ENCODE assay signal across 1 cellular context in the genomic region with DNA sequence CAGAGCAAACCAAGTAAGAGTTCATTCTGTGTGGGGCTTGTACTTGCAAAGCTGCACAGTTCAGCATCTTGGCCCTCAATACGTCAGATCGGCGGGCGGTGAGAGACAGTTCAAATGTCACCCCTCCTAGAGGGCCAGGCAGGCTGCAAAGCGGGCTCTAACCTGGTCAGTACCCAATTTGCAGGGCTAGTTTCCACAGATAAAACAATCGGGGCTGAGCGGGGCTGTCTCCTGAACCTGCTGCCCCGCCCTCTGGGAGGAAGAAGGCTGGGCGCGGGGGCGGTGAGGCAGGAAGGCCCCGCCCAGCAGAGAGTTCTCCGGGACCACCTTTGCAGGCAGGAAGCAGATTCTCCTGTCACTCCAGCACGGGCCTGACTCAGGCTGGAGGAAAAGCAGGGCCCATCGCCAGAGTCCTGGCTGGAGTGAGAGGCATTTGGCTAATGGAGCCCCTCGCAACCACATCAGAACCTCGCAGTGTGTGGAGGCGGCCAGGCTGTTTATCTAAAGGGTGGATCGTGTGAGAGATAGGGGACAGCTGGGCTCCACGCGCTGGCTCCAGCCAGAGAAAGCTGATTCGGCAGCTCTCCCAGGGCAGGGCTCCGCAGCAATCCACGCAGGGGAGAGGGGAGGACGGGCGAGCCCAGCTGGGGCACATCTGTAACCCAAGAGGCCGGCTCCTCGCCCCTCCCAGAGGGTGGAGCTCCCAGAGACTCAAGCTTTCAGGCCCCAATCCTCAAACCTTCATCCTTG.
TF ChIP-seq lines count a peak whose summit lies in the region.

No MANE protein-coding gene starts in this region.

TF ChIP-seq in K562, 482 proteins besides CTCF, POLR2A, EP300 and RAD21 (continued from another document and continues in another):
- TF ChIP-seq AFF1 (IDR thresholded peaks at IDR 0.05; ENCODE audit: low read depth in 1 of 2, partially characterized antibody in 2 of 2) (no peak), DIDO1 (tag; IDR thresholded peaks at IDR 0.05; ENCODE audit: low read depth) (no peak), PKNOX1 (IDR thresholded peaks at IDR 0.05) (peak; percentile 91), ILF3 (IDR thresholded peaks at IDR 0.05; ENCODE audit: borderline replicate concordance) (no peak), CSDE1 (IDR thresholded peaks at IDR 0.05) (no peak), ZFP36 (IDR thresholded peaks at IDR 0.05; ENCODE audit: low read depth, low read length, partially characterized antibody) (no peak), ZNF140 (CRISPR knock-in tag; IDR thresholded peaks at IDR 0.05) (no peak), ETV5 (CRISPR knock-in tag; IDR thresholded peaks at IDR 0.05; ENCODE audit: low read depth) (no peak), MXI1 (IDR thresholded peaks at IDR 0.05; ENCODE audit: low read depth, low read length) (no peak), EZH2 (IDR thresholded peaks at IDR 0.05; ENCODE audit: borderline replicate concordance, low read depth, low read length) (no peak), FOXK2 (conservative IDR thresholded peaks at IDR 0.05 in 1 of 2, IDR thresholded peaks at IDR 0.05 in 1 of 2; ENCODE audit: low read depth in 2 of 2) (no peak), ZNF586 (CRISPR knock-in tag; conservative IDR thresholded peaks at IDR 0.05) (no peak), EGR1 (conservative IDR thresholded peaks at IDR 0.05) (peak; percentile 94), ELF2 (CRISPR knock-in tag; IDR thresholded peaks at IDR 0.05) (no peak), RBM25 (IDR thresholded peaks at IDR 0.05; ENCODE audit: low read depth, low read length, severe bottlenecking) (no peak), NCOA4 (IDR thresholded peaks at IDR 0.05; ENCODE audit: partially characterized antibody) (no peak), HDAC8 (tag; IDR thresholded peaks at IDR 0.05) (no peak), POLR3A (IDR thresholded peaks at IDR 0.05; ENCODE audit: borderline replicate concordance, extremely low read depth, insufficient read depth, insufficient read length) (no peak), PML (IDR thresholded peaks at IDR 0.05; ENCODE audit: low read length) (0 out of 2 replicates have a peak, but pooled peaks have one; percentile 26), ZNF668 (CRISPR knock-in tag; IDR thresholded peaks at IDR 0.05) (no peak), POLR2G (IDR thresholded peaks at IDR 0.05; ENCODE audit: low read depth, low read length) (peak; percentile 70), RBBP5 (IDR thresholded peaks at IDR 0.05; ENCODE audit: borderline replicate concordance, insufficient read depth, low read length, poor library complexity, severe bottlenecking) (no peak), BRCA1 (IDR thresholded peaks at IDR 0.05) (no peak), BRCA1 (CRISPR knock-in tag; IDR thresholded peaks at IDR 0.05) (no peak), POLR2AphosphoS2 (IDR thresholded peaks at IDR 0.05; ENCODE audit: low read length) (no peak), PRMT5 (CRISPR knock-in tag; IDR thresholded peaks at IDR 0.05) (no peak), CBX1 (IDR thresholded peaks at IDR 0.05; ENCODE audit: low read depth) (no peak), ZNF780A (CRISPR knock-in tag; IDR thresholded peaks at IDR 0.05) (no peak), YBX1 (IDR thresholded peaks at IDR 0.05) (no peak), ZNF282 (CRISPR knock-in tag; IDR thresholded peaks at IDR 0.05) (no peak), TCF7 (IDR thresholded peaks at IDR 0.05; ENCODE audit: borderline replicate concordance) (peak; percentile 81), KDM4B (IDR thresholded peaks at IDR 0.05; ENCODE audit: borderline replicate concordance in 2 of 2, low read depth in 1 of 2) (no peak), POLR2B (IDR thresholded peaks at IDR 0.05; ENCODE audit: low read depth, partially characterized antibody) (no peak), GATA2 (CRISPR knock-in tag; IDR thresholded peaks at IDR 0.05) (peak; percentile 79; the same call in 1 of the 2 replicates), CHD4 (IDR thresholded peaks at IDR 0.05; ENCODE audit: insufficient read depth, insufficient replicate concordance, low read depth, low read length, poor library complexity, severe bottlenecking) (no peak), ZNF445 (CRISPR knock-in tag; IDR thresholded peaks at IDR 0.05; ENCODE audit: low read depth) (no peak)
- TF ChIP-seq, protein P1, sequence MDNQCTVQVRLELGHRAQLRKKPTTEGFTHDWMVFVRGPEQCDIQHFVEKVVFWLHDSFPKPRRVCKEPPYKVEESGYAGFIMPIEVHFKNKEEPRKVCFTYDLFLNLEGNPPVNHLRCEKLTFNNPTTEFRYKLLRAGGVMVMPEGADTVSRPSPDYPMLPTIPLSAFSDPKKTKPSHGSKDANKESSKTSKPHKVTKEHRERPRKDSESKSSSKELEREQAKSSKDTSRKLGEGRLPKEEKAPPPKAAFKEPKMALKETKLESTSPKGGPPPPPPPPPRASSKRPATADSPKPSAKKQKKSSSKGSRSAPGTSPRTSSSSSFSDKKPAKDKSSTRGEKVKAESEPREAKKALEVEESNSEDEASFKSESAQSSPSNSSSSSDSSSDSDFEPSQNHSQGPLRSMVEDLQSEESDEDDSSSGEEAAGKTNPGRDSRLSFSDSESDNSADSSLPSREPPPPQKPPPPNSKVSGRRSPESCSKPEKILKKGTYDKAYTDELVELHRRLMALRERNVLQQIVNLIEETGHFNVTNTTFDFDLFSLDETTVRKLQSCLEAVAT (IDR thresholded peaks at IDR 0.05): no peak
- TF ChIP-seq, protein P2, sequence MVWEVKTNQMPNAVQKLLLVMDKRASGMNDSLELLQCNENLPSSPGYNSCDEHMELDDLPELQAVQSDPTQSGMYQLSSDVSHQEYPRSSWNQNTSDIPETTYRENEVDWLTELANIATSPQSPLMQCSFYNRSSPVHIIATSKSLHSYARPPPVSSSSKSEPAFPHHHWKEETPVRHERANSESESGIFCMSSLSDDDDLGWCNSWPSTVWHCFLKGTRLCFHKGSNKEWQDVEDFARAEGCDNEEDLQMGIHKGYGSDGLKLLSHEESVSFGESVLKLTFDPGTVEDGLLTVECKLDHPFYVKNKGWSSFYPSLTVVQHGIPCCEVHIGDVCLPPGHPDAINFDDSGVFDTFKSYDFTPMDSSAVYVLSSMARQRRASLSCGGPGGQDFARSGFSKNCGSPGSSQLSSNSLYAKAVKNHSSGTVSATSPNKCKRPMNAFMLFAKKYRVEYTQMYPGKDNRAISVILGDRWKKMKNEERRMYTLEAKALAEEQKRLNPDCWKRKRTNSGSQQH (CRISPR knock-in tag; IDR thresholded peaks at IDR 0.05): no peak
- TF ChIP-seq, protein P3, sequence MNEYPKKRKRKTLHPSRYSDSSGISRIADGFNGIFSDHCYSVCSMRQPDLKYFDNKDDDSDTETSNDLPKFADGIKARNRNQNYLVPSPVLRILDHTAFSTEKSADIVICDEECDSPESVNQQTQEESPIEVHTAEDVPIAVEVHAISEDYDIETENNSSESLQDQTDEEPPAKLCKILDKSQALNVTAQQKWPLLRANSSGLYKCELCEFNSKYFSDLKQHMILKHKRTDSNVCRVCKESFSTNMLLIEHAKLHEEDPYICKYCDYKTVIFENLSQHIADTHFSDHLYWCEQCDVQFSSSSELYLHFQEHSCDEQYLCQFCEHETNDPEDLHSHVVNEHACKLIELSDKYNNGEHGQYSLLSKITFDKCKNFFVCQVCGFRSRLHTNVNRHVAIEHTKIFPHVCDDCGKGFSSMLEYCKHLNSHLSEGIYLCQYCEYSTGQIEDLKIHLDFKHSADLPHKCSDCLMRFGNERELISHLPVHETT (CRISPR knock-in tag; conservative IDR thresholded peaks at IDR 0.05 in 1 of 2, IDR thresholded peaks at IDR 0.05 in 1 of 2): no peak
- TF ChIP-seq, protein P4, sequence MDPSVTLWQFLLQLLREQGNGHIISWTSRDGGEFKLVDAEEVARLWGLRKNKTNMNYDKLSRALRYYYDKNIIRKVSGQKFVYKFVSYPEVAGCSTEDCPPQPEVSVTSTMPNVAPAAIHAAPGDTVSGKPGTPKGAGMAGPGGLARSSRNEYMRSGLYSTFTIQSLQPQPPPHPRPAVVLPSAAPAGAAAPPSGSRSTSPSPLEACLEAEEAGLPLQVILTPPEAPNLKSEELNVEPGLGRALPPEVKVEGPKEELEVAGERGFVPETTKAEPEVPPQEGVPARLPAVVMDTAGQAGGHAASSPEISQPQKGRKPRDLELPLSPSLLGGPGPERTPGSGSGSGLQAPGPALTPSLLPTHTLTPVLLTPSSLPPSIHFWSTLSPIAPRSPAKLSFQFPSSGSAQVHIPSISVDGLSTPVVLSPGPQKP (CRISPR knock-in tag; IDR thresholded peaks at IDR 0.05): no peak
- TF ChIP-seq, protein P5, sequence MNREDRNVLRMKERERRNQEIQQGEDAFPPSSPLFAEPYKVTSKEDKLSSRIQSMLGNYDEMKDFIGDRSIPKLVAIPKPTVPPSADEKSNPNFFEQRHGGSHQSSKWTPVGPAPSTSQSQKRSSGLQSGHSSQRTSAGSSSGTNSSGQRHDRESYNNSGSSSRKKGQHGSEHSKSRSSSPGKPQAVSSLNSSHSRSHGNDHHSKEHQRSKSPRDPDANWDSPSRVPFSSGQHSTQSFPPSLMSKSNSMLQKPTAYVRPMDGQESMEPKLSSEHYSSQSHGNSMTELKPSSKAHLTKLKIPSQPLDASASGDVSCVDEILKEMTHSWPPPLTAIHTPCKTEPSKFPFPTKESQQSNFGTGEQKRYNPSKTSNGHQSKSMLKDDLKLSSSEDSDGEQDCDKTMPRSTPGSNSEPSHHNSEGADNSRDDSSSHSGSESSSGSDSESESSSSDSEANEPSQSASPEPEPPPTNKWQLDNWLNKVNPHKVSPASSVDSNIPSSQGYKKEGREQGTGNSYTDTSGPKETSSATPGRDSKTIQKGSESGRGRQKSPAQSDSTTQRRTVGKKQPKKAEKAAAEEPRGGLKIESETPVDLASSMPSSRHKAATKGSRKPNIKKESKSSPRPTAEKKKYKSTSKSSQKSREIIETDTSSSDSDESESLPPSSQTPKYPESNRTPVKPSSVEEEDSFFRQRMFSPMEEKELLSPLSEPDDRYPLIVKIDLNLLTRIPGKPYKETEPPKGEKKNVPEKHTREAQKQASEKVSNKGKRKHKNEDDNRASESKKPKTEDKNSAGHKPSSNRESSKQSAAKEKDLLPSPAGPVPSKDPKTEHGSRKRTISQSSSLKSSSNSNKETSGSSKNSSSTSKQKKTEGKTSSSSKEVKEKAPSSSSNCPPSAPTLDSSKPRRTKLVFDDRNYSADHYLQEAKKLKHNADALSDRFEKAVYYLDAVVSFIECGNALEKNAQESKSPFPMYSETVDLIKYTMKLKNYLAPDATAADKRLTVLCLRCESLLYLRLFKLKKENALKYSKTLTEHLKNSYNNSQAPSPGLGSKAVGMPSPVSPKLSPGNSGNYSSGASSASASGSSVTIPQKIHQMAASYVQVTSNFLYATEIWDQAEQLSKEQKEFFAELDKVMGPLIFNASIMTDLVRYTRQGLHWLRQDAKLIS (CRISPR knock-in tag; IDR thresholded peaks at IDR 0.05): no peak
- TF ChIP-seq, protein P6, sequence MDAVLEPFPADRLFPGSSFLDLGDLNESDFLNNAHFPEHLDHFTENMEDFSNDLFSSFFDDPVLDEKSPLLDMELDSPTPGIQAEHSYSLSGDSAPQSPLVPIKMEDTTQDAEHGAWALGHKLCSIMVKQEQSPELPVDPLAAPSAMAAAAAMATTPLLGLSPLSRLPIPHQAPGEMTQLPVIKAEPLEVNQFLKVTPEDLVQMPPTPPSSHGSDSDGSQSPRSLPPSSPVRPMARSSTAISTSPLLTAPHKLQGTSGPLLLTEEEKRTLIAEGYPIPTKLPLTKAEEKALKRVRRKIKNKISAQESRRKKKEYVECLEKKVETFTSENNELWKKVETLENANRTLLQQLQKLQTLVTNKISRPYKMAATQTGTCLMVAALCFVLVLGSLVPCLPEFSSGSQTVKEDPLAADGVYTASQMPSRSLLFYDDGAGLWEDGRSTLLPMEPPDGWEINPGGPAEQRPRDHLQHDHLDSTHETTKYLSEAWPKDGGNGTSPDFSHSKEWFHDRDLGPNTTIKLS (IDR thresholded peaks at IDR 0.05; ENCODE audit: borderline replicate concordance, low read depth): no peak
- TF ChIP-seq, protein P7, sequence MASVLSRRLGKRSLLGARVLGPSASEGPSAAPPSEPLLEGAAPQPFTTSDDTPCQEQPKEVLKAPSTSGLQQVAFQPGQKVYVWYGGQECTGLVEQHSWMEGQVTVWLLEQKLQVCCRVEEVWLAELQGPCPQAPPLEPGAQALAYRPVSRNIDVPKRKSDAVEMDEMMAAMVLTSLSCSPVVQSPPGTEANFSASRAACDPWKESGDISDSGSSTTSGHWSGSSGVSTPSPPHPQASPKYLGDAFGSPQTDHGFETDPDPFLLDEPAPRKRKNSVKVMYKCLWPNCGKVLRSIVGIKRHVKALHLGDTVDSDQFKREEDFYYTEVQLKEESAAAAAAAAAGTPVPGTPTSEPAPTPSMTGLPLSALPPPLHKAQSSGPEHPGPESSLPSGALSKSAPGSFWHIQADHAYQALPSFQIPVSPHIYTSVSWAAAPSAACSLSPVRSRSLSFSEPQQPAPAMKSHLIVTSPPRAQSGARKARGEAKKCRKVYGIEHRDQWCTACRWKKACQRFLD (CRISPR knock-in tag; IDR thresholded peaks at IDR 0.05): no peak
